ENCODE assay signal across 1 cellular context in the genomic region with DNA sequence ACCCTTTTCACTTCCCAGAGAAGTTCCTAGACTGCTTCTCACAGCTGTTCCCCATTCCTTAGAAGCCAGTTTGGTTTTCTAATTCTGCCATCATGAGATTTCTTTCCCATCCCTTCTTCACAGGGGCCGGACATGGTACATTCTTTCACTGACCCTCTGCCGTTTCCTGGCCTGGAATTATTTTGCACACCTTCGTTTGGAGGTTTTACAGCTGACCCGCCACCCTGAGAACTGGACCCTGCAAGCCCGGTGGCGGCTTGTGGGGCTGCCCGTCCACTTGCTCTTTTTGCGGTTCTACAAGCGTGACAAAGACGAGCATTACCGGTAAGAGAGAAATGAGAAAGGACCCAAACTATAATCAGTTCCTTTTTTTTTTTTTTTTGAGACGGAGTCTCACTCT.
TF ChIP-seq lines count a peak whose summit lies in the region.

No MANE protein-coding gene starts in this region.

TF ChIP-seq in K562, 482 proteins besides CTCF, POLR2A, EP300 and RAD21:
- no peak for TF ChIP-seq GABPB1 (CRISPR knock-in tag; IDR thresholded peaks at IDR 0.05)
- 0 out of 2 replicates have a peak, but pooled peaks have one; percentile 12 for TF ChIP-seq RBFOX2 (IDR thresholded peaks at IDR 0.05; ENCODE audit: low read depth, low read length)
- TF ChIP-seq, protein P1, sequence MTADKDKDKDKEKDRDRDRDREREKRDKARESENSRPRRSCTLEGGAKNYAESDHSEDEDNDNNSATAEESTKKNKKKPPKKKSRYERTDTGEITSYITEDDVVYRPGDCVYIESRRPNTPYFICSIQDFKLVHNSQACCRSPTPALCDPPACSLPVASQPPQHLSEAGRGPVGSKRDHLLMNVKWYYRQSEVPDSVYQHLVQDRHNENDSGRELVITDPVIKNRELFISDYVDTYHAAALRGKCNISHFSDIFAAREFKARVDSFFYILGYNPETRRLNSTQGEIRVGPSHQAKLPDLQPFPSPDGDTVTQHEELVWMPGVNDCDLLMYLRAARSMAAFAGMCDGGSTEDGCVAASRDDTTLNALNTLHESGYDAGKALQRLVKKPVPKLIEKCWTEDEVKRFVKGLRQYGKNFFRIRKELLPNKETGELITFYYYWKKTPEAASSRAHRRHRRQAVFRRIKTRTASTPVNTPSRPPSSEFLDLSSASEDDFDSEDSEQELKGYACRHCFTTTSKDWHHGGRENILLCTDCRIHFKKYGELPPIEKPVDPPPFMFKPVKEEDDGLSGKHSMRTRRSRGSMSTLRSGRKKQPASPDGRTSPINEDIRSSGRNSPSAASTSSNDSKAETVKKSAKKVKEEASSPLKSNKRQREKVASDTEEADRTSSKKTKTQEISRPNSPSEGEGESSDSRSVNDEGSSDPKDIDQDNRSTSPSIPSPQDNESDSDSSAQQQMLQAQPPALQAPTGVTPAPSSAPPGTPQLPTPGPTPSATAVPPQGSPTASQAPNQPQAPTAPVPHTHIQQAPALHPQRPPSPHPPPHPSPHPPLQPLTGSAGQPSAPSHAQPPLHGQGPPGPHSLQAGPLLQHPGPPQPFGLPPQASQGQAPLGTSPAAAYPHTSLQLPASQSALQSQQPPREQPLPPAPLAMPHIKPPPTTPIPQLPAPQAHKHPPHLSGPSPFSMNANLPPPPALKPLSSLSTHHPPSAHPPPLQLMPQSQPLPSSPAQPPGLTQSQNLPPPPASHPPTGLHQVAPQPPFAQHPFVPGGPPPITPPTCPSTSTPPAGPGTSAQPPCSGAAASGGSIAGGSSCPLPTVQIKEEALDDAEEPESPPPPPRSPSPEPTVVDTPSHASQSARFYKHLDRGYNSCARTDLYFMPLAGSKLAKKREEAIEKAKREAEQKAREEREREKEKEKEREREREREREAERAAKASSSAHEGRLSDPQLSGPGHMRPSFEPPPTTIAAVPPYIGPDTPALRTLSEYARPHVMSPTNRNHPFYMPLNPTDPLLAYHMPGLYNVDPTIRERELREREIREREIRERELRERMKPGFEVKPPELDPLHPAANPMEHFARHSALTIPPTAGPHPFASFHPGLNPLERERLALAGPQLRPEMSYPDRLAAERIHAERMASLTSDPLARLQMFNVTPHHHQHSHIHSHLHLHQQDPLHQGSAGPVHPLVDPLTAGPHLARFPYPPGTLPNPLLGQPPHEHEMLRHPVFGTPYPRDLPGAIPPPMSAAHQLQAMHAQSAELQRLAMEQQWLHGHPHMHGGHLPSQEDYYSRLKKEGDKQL (CRISPR knock-in tag; IDR thresholded peaks at IDR 0.05; ENCODE audit: borderline replicate concordance): no peak
- no peak for TF ChIP-seq CSDE1 (IDR thresholded peaks at IDR 0.05)
- TF ChIP-seq, protein P2, sequence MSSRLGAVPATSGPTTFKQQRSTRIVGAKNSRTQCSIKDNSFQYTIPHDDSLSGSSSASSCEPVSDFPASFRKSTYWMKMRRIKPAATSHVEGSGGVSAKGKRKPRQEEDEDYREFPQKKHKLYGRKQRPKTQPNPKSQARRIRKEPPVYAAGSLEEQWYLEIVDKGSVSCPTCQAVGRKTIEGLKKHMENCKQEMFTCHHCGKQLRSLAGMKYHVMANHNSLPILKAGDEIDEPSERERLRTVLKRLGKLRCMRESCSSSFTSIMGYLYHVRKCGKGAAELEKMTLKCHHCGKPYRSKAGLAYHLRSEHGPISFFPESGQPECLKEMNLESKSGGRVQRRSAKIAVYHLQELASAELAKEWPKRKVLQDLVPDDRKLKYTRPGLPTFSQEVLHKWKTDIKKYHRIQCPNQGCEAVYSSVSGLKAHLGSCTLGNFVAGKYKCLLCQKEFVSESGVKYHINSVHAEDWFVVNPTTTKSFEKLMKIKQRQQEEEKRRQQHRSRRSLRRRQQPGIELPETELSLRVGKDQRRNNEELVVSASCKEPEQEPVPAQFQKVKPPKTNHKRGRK (tag; IDR thresholded peaks at IDR 0.05): no peak
- TF ChIP-seq, protein P3, sequence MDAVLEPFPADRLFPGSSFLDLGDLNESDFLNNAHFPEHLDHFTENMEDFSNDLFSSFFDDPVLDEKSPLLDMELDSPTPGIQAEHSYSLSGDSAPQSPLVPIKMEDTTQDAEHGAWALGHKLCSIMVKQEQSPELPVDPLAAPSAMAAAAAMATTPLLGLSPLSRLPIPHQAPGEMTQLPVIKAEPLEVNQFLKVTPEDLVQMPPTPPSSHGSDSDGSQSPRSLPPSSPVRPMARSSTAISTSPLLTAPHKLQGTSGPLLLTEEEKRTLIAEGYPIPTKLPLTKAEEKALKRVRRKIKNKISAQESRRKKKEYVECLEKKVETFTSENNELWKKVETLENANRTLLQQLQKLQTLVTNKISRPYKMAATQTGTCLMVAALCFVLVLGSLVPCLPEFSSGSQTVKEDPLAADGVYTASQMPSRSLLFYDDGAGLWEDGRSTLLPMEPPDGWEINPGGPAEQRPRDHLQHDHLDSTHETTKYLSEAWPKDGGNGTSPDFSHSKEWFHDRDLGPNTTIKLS (IDR thresholded peaks at IDR 0.05; ENCODE audit: borderline replicate concordance, low read depth): no peak
- TF ChIP-seq, protein P4, sequence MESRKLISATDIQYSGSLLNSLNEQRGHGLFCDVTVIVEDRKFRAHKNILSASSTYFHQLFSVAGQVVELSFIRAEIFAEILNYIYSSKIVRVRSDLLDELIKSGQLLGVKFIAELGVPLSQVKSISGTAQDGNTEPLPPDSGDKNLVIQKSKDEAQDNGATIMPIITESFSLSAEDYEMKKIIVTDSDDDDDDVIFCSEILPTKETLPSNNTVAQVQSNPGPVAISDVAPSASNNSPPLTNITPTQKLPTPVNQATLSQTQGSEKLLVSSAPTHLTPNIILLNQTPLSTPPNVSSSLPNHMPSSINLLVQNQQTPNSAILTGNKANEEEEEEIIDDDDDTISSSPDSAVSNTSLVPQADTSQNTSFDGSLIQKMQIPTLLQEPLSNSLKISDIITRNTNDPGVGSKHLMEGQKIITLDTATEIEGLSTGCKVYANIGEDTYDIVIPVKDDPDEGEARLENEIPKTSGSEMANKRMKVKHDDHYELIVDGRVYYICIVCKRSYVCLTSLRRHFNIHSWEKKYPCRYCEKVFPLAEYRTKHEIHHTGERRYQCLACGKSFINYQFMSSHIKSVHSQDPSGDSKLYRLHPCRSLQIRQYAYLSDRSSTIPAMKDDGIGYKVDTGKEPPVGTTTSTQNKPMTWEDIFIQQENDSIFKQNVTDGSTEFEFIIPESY (CRISPR knock-in tag; IDR thresholded peaks at IDR 0.05): peak; percentile 67; the same call in 1 of the 2 replicates
- TF ChIP-seq CREBBP (IDR thresholded peaks at IDR 0.05; ENCODE audit: low read depth, low read length): no peak
- no peak for TF ChIP-seq ZNF197 (CRISPR knock-in tag; IDR thresholded peaks at IDR 0.05; ENCODE audit: low read depth)
- TF ChIP-seq HNRNPLL (IDR thresholded peaks at IDR 0.05; ENCODE audit: low read depth, low read length, poor library complexity, severe bottlenecking): no peak
